Comparison of ENCODE assay signal across 1 cellular context in genomic region chr5:145775893-145776444, GRCh38.
TF ChIP-seq lines count a peak whose summit lies in the region.

No MANE protein-coding gene starts in this region.

TF ChIP-seq in endothelial cell of umbilical vein, 7 proteins besides CTCF, POLR2A, EP300 and RAD21:
- TF ChIP-seq MYC (IDR thresholded peaks at IDR 0.05; ENCODE audit: low read depth, low read length) (no peak), GATA2 (IDR thresholded peaks at IDR 0.05; ENCODE audit: insufficient read depth, insufficient read length, low read depth, low read length) (no peak), FOS (IDR thresholded peaks at IDR 0.05; ENCODE audit: borderline replicate concordance, insufficient read depth, low read length) (peak; percentile 81), JUN (IDR thresholded peaks at IDR 0.05; ENCODE audit: borderline replicate concordance, insufficient read depth, insufficient read length, low read depth) (peak; percentile 31), POLR2AphosphoS5 (IDR thresholded peaks at IDR 0.05; ENCODE audit: insufficient read depth, low read depth, low read length) (no peak), EZH2 (IDR thresholded peaks at IDR 0.05; ENCODE audit: borderline replicate concordance, low read depth, low read length, severe bottlenecking) (no peak), MAX (IDR thresholded peaks at IDR 0.05; ENCODE audit: insufficient read depth, insufficient read length) (no peak)
